ENCODE assay signal across 8 cellular contexts in the genomic region with DNA sequence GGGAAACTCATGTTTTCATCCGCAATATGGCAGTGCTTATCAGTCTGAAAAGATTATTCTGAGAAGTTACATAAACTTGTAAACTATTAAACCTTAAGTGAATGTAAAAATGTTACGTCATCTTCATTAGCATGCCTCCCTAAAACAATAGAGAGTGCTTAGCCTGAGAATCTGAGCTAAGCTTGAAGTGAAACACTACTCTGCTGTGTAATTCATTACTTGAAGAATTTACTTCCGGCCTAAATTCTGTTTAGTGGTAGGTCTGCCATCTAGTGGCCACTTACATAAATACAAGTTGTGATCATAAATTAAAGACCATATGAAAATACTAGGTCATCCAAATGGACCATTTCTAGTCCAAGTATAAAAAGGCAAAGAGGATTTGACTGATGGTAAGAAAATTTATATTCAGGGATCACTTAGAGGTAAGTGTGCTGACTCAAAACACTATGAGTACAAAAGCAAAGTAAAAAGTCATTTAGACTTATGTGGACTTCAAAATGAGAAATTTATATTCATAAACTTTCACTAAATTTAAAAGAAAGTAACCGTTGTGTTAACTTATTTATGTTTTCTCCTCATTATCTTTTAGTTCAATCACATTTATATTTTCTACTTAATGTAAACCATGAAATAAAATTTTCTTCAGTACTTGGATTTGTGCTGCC.
DNase-seq lines count a peak whose midpoint lies in the region; ATAC-seq, FAIRE-seq and TF ChIP-seq lines count a peak whose summit lies in the region.

No MANE protein-coding gene starts in this region.

- peak; percentile 57 for TF ChIP-seq CTCF in epithelial cell of esophagus (IDR thresholded peaks at IDR 0.05; ENCODE audit: insufficient read depth, low read depth, low read length, missing control alignments)
- TF ChIP-seq CTCF in mucosa of descending colon (IDR thresholded peaks at IDR 0.05) = peak; percentile 61

- no peak for TF ChIP-seq POLR2A in H54 (IDR thresholded peaks at IDR 0.05; ENCODE audit: low read depth, low read length)

- intact Hi-C loops in mucosa of descending colon (cut with DNase I, micrococcal nuclease) = no loop called here

- no peaks in the 10 kb centered on the region for H3K9me3 ChIP-seq in mucosa of descending colon

- DNase-seq in A172 (ENCODE audit: low spot score) (peak; percentile 68), GDM1 (lab: John Stamatoyannopoulos, UW) (peak; percentile 0), H54 (ENCODE audit: insufficient read length, low spot score) (peak; percentile 8), SHP77 (lab: John Stamatoyannopoulos, UW) (peak; percentile 18 to 34), epithelial cell of esophagus (ENCODE audit: low read depth) (peak; percentile 65), mucosa of descending colon (peak in 1 of 3 donors; percentile 63), T-helper 9 cell (no peak)

- no peak for TF ChIP-seq EP300 in Ishikawa (IDR thresholded peaks at IDR 0.05; ENCODE audit: borderline replicate concordance)

- H3K4me1 ChIP-seq in mucosa of descending colon (ENCODE audit: low read depth) = no peaks in the 10 kb centered on the region

- H3K4me3 ChIP-seq in epithelial cell of esophagus (ENCODE audit: low read length) = no peak overlapping the region
- H3K4me3 ChIP-seq in mucosa of descending colon = no peak overlapping the region

- FAIRE-seq in H54 (lab: Jason Lieb, UNC) = peak; percentile 83

- TF ChIP-seq RAD21 in Ishikawa (IDR thresholded peaks at IDR 0.05; ENCODE audit: low read depth) = peak; percentile 61

- peak; percentile 82 for ATAC-seq in mucosa of descending colon

- H3K36me3 ChIP-seq in mucosa of descending colon (ENCODE audit: low read depth) = no peaks in the 10 kb centered on the region

TF ChIP-seq in Ishikawa, 13 proteins besides CTCF, POLR2A, EP300 and RAD21:
- TF ChIP-seq YY1 (IDR thresholded peaks at IDR 0.05; ENCODE audit: low read depth) = no peak
- TF ChIP-seq FOXM1 (IDR thresholded peaks at IDR 0.05; ENCODE audit: borderline replicate concordance, low read depth) = no peak
- no peak for TF ChIP-seq NFIC (IDR thresholded peaks at IDR 0.05)
- TF ChIP-seq CREB1 (IDR thresholded peaks at IDR 0.05; ENCODE audit: low read depth) = no peak
- TF ChIP-seq EGR1 (IDR thresholded peaks at IDR 0.05) = no peak
- TF ChIP-seq TEAD4 (IDR thresholded peaks at IDR 0.05) = no peak
- TF ChIP-seq, protein P1, sequence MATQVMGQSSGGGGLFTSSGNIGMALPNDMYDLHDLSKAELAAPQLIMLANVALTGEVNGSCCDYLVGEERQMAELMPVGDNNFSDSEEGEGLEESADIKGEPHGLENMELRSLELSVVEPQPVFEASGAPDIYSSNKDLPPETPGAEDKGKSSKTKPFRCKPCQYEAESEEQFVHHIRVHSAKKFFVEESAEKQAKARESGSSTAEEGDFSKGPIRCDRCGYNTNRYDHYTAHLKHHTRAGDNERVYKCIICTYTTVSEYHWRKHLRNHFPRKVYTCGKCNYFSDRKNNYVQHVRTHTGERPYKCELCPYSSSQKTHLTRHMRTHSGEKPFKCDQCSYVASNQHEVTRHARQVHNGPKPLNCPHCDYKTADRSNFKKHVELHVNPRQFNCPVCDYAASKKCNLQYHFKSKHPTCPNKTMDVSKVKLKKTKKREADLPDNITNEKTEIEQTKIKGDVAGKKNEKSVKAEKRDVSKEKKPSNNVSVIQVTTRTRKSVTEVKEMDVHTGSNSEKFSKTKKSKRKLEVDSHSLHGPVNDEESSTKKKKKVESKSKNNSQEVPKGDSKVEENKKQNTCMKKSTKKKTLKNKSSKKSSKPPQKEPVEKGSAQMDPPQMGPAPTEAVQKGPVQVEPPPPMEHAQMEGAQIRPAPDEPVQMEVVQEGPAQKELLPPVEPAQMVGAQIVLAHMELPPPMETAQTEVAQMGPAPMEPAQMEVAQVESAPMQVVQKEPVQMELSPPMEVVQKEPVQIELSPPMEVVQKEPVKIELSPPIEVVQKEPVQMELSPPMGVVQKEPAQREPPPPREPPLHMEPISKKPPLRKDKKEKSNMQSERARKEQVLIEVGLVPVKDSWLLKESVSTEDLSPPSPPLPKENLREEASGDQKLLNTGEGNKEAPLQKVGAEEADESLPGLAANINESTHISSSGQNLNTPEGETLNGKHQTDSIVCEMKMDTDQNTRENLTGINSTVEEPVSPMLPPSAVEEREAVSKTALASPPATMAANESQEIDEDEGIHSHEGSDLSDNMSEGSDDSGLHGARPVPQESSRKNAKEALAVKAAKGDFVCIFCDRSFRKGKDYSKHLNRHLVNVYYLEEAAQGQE (IDR thresholded peaks at IDR 0.05; ENCODE audit: low read depth) = no peak
- TF ChIP-seq TCF12 (IDR thresholded peaks at IDR 0.05; ENCODE audit: low read depth) = no peak
- no peak for TF ChIP-seq TAF1 (IDR thresholded peaks at IDR 0.05; ENCODE audit: low read depth)
- no peak for TF ChIP-seq ZBTB7A (IDR thresholded peaks at IDR 0.05; ENCODE audit: low read depth)
- TF ChIP-seq, protein P2, sequence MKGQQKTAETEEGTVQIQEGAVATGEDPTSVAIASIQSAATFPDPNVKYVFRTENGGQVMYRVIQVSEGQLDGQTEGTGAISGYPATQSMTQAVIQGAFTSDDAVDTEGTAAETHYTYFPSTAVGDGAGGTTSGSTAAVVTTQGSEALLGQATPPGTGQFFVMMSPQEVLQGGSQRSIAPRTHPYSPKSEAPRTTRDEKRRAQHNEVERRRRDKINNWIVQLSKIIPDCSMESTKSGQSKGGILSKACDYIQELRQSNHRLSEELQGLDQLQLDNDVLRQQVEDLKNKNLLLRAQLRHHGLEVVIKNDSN (IDR thresholded peaks at IDR 0.05) = no peak
- TF ChIP-seq CEBPB (IDR thresholded peaks at IDR 0.05) = no peak
- TF ChIP-seq, protein P3, sequence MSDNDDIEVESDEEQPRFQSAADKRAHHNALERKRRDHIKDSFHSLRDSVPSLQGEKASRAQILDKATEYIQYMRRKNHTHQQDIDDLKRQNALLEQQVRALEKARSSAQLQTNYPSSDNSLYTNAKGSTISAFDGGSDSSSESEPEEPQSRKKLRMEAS (IDR thresholded peaks at IDR 0.05) = no peak
